Comparison of ENCODE assay signal across 8 cellular contexts in the genomic region with DNA sequence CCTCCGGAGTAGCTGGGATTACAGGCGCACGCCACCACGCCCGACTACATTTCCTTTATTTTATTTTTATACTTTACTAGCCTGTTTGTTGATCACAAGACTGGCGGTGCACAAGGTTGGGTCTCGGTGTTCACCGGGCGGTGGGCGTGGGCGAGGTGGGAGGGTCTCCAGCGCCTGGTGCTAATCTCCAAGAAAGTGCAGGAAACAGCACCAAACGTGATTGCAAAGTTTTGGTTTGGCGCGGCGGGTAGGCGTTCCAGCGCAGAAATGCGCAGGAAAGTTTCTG. TPM values are rescaled to one million over a fixed set of nuclear protein-coding genes. Genes with fewer than 3 reads are reported as not detected.
DNase-seq lines count a peak whose midpoint lies in the region; ATAC-seq and TF ChIP-seq lines count a peak whose summit lies in the region.

No MANE protein-coding gene starts in this region.

- ATAC-seq in naive thymus-derived CD4-positive, alpha-beta T cell: no peak
- no peak for ATAC-seq in HG03135 (IDR thresholded peaks at IDR 0.05; ENCODE audit: unreplicated experiment)

- H3K27me3 ChIP-seq in ACC112 (ENCODE audit: insufficient read depth, low read length) (no peaks in the 10 kb centered on the region), HL-60 (ENCODE audit: insufficient read depth, poor library complexity, severe bottlenecking) (no peaks in the 10 kb centered on the region)
- H3K27me3 ChIP-seq in naive thymus-derived CD4-positive, alpha-beta T cell (ENCODE audit: control insufficient read depth in 2 of 2, insufficient read depth in 2 of 2, low read length in 2 of 2): no peaks in the 10 kb centered on the region

- peaks cover 3% of the 10 kb centered on the region for H3K36me3 ChIP-seq in ACC112 (ENCODE audit: insufficient read depth, low read length)
- H3K36me3 ChIP-seq in naive thymus-derived CD4-positive, alpha-beta T cell (ENCODE audit: control insufficient read depth in 2 of 3, insufficient read depth in 3 of 3, low read length in 3 of 3): peaks cover 0 to 17% (median 0%) of the 10 kb centered on the region in 3 experiments

- peaks cover 5% of the 10 kb centered on the region for H3K4me1 ChIP-seq in ACC112 (ENCODE audit: control insufficient read depth, insufficient read depth, low read length, unreplicated experiment)
- H3K4me1 ChIP-seq in naive thymus-derived CD4-positive, alpha-beta T cell (ENCODE audit: control insufficient read depth in 2 of 2, insufficient read depth in 2 of 2, low read length in 2 of 2): no peaks in the 10 kb centered on the region

- peak overlapping the region; percentile 68 for H3K27ac ChIP-seq in ACC112 (ENCODE audit: low read depth, low read length)
- peak overlapping the region; percentile 81 for H3K27ac ChIP-seq in HL-60 (replicated peaks)
- peak overlapping the region; percentile 64 to 74 for H3K27ac ChIP-seq in coronary artery
- H3K27ac ChIP-seq in naive thymus-derived CD4-positive, alpha-beta T cell (ENCODE audit: low read depth, low read length): peak overlapping the region; percentile 79

- H3K4me3 Mint-ChIP-seq in naive thymus-derived CD4-positive, alpha-beta T cell: peak overlapping the region; percentile 87 to 99 (median 98)

- peak overlapping the region; percentile 60 for H2AFZ ChIP-seq in ACC112 (ENCODE audit: low read length, unreplicated experiment)

- intact Hi-C loops in naive thymus-derived CD4-positive, alpha-beta T cell (cut with micrococcal nuclease): loop anchor here (2.0 to 5.0 kb wide), 3 partner anchors 54 to 801 kb away; partner anchors contain the start of genes ZNF345 (in 1 of the 2), ZNF568 (in 1 of the 2) and ZNF829 (in 1 of the 2)

- peaks cover 0 to 62% (median 4%) of the 10 kb centered on the region in 3 experiments for H3K9me3 ChIP-seq in naive thymus-derived CD4-positive, alpha-beta T cell (ENCODE audit: control insufficient read depth in 2 of 3, low read length in 3 of 3)

- POLR2A ChIA-PET in naive thymus-derived CD4-positive, alpha-beta T cell (lab: Charles Lee): interaction anchor here (0.7 to 1.3 kb wide), 6 partner anchors 24 to 268 kb away, joined by 3 to 4 read pairs (median 3); partner anchors contain the start of genes ZNF382, ZNF790 and ZNF850

- peaks cover 10 to 89% (median 54%) of the 10 kb centered on the region in 11 donors for H3K9me3 Mint-ChIP-seq in naive thymus-derived CD4-positive, alpha-beta T cell

- peaks cover 25 to 37% (median 29%) of the 10 kb centered on the region in 5 donors for H3K36me3 Mint-ChIP-seq in naive thymus-derived CD4-positive, alpha-beta T cell

- DNase-seq in HL-60 (ENCODE audit: low read depth in 1 of 2, low spot score in 1 of 2) (no peak), coronary artery (ENCODE audit: low spot score) (no peak), 8988T (no peak), NCI-H146 (lab: John Stamatoyannopoulos, UW) (no peak)
- DNase-seq in naive thymus-derived CD4-positive, alpha-beta T cell: no peak
- no peak for DNase-seq in stimulated activated naive CD4-positive, alpha-beta T cell (lab: John Stamatoyannopoulos, UW)

- peaks cover 0 to 10% (median 9%) of the 10 kb centered on the region in 5 donors for H3K27me3 Mint-ChIP-seq in naive thymus-derived CD4-positive, alpha-beta T cell

- H3K4me1 Mint-ChIP-seq in naive thymus-derived CD4-positive, alpha-beta T cell: peaks cover 0 to 28% (median 16%) of the 10 kb centered on the region in 7 donors

- CTCF ChIA-PET in naive thymus-derived CD4-positive, alpha-beta T cell (lab: Charles Lee): no interaction called here

- H3K79me2 ChIP-seq in ACC112 (ENCODE audit: control insufficient read depth, insufficient read depth, low read length, unreplicated experiment): peaks cover 19% of the 10 kb centered on the region

- H3K4me3 ChIP-seq in ACC112 (ENCODE audit: low read depth, low read length): peak overlapping the region; percentile 84
- H3K4me3 ChIP-seq in HL-60 (replicated peaks; ENCODE audit: insufficient read depth, low read length): peak overlapping the region; percentile 88
- H3K4me3 ChIP-seq in coronary artery: peak overlapping the region; percentile 81
- H3K4me3 ChIP-seq in naive thymus-derived CD4-positive, alpha-beta T cell (ENCODE audit: low read length): peak overlapping the region; percentile 100

- peak overlapping the region; percentile 87 to 100 (median 98) for H3K27ac Mint-ChIP-seq in naive thymus-derived CD4-positive, alpha-beta T cell

- no peak for TF ChIP-seq CTCF in HL-60 (IDR thresholded peaks at IDR 0.05; ENCODE audit: insufficient read depth, low read length)
- no peak for TF ChIP-seq CTCF in coronary artery (IDR thresholded peaks at IDR 0.05)

RNA-seq across cellular contexts. Expression of gene ZNF850, which starts 24.1 kb away (rescaled TPM):
- total RNA-seq in naive thymus-derived CD4-positive, alpha-beta T cell: 1 to 10 TPM; 1.9 to 4.8 (median 4.3) TPM
- under 1 TPM; 0.46 to 0.99 TPM for polyA plus RNA-seq in naive thymus-derived CD4-positive, alpha-beta T cell

RNA-seq across cellular contexts. Expression of gene ZNF790, which starts 41.5 kb away (rescaled TPM):
- 10 to 100 TPM in 2 of 5 experiments, 1 to 10 TPM in 3; 2.6 to 14.4 (median 7.3) TPM for total RNA-seq in naive thymus-derived CD4-positive, alpha-beta T cell
- 1 to 10 TPM; 6.2 to 7.6 TPM for polyA plus RNA-seq in naive thymus-derived CD4-positive, alpha-beta T cell

RNA-seq across cellular contexts. Expression of gene ZNF345, which starts 54.0 kb away (rescaled TPM):
- total RNA-seq in naive thymus-derived CD4-positive, alpha-beta T cell: 10 to 100 TPM in 2 of 5 experiments, 1 to 10 TPM in 3; 6.8 to 18.2 (median 7.8) TPM
- polyA plus RNA-seq in naive thymus-derived CD4-positive, alpha-beta T cell: 10 to 100 TPM in 1 of 2 donors, 1 to 10 TPM in 1; 10.0 to 11.8 TPM
